ENCODE assay signal across 16 cellular contexts in the genomic region with DNA sequence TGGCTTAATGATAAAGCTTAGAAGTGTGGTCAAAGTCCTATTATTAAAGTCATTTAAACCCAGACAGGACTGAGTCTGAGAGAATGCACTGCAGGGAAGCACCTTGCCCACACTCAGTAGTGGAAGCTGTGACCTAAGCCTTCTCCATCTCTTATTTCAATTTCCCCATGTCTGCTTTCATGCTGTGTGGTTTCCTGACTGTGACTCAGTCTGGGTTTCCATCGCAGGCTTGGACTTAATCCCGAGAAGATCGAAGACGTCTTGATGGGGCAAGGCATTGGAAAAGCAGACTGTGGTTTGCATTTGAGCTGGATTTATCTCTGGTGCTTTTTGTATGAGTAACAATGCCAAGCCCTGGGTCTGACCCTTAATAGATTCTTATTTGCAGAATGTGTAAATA.
A peak's percentile ranks its signal among the peaks of the same experiment; 100 is the strongest.
DNase-seq lines count a peak whose midpoint lies in the region; ATAC-seq and TF ChIP-seq lines count a peak whose summit lies in the region.
"Had no signal": no experiment of that assay in that cellular context is flagged by ENCODE, and none has a peak within 500 bp of the region (broad histone marks: within the 10 kb centered on the region; RNA-seq: fewer than 3 reads in every experiment).

No MANE protein-coding gene starts in this region.

- no peaks in the 10 kb centered on the region for H3K9me3 Mint-ChIP-seq in HFFc6
- H3K9me3 Mint-ChIP-seq: endodermal cell had no signal

- peak overlapping the region; percentile 40; the same call in 1 of the 2 replicates for H3K27ac Mint-ChIP-seq in HFFc6
- H3K27ac Mint-ChIP-seq: endodermal cell had no signal

- peaks cover 46% of the 10 kb centered on the region for H3K27me3 Mint-ChIP-seq in HFFc6 (ENCODE audit: insufficient read depth)

- ATAC-seq in HG03439 (IDR thresholded peaks at IDR 0.05; ENCODE audit: unreplicated experiment), result no peak
- ATAC-seq: activated CD4-positive, CD25-positive, alpha-beta regulatory T cell treated with anti-CD3 and anti-CD28 coated beads, Interleukin-2, amount 50 U/mL, for 24 hours; K562 had no signal

- no peak for TF ChIP-seq CTCF in HFFc6 (IDR thresholded peaks at IDR 0.05)

- H3K4me3 Mint-ChIP-seq in HFFc6, result no peak overlapping the region
- H3K4me3 Mint-ChIP-seq: endodermal cell had no signal

- H3K36me3 Mint-ChIP-seq in HFFc6 (ENCODE audit: low read depth), result no peaks in the 10 kb centered on the region

- peak overlapping the region; percentile 78 for H3K27ac ChIP-seq in angular gyrus (ENCODE audit: low read depth, low read length)
- H3K27ac ChIP-seq: adrenal gland, neutrophil had no signal

- H3K4me1 Mint-ChIP-seq in HFFc6 (ENCODE audit: low read depth), result peaks cover 23% of the 10 kb centered on the region

- peak; percentile 57 for DNase-seq in AG08396 (ENCODE audit: low spot score)
- peak; percentile 65 for DNase-seq in HFFc6
- peak; percentile 24 for DNase-seq in left kidney (ENCODE audit: low read depth, low spot score)
- DNase-seq in activated effector memory CD4-positive, alpha-beta T cell treated with anti-CD3 and anti-CD28 coated beads, Interleukin-2, amount 50 U/mL, for 16 hours, result no peak
- no peak for DNase-seq in NK-92 treated with Interleukin-12 subunit alpha and Interleukin-12 subunit beta, amount 100 ng/mL, for 24 hours (lab: John Stamatoyannopoulos, UW)
- no peak for DNase-seq in stimulated activated CD4-positive, alpha-beta T cell treated with anti-CD3 and anti-CD28 coated beads, Interleukin-12 subunit alpha, Interleukin-12 subunit beta, amount 100 ng/mL, for 4 hours
- DNase-seq: activated T-cell treated with anti-CD3 and anti-CD28 coated beads, Interleukin-2, amount 50 U/mL, for 1 hour; adrenal gland; AML-193; endodermal cell; NCI-H187 had no signal

Comparison
In these comparisons a context has a peak if more than half of its experiments do, and no peak if none do; other contexts are left out.
1. DNase-seq: peak in AG08396 (single experiment), HFFc6 (single experiment) and left kidney (single experiment); none in activated effector memory CD4-positive, alpha-beta T cell treated with anti-CD3 and anti-CD28 coated beads, Interleukin-2, amount 50 U/mL, for 16 hours (single experiment), NK-92 treated with Interleukin-12 subunit alpha and Interleukin-12 subunit beta, amount 100 ng/mL, for 24 hours (single experiment) and stimulated activated CD4-positive, alpha-beta T cell treated with anti-CD3 and anti-CD28 coated beads, Interleukin-12 subunit alpha, Interleukin-12 subunit beta, amount 100 ng/mL, for 4 hours (single experiment).